In the genomic region with DNA sequence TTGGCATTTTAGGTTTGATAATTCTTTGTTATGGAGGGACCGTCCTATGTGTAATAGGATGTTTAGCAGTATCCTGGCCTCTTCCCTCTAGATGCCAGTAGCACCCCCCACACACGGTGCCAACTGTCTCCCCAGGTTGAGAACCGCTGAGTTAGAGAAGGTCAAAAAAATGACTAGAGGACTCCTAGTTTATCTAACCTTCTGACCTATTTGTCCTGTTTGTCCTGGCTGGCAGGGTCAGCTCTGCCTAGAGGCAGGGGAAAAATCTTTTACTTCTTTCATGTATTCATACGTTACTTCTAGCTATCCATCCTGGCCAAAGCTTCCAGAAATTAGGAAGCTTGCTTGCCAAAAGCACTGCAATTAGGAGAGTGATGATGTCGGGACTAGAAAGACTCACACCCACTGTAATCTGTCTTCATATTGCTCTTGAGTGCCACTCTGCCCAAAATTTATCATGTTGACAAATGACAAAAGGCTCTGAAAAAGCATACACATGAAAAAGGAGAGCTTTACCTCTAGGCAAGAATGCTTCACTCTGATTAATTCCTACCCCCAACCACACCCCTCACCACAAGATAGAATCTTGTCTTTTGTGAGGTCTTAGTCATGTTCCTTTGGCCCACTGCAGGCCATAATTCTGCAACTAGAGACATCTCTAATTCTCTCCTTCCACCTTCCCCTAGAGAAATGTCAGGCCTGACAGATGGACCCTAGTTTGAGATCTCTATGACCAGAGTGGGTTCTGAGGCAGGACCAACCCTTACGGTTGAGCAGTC, we compare ENCODE assay signal across 26 cellular contexts. TPM values are rescaled to one million over a fixed set of nuclear protein-coding genes. Genes with fewer than 3 reads are reported as not detected.
A peak's percentile ranks its signal among the peaks of the same experiment; 100 is the strongest.
DNase-seq lines count a peak whose midpoint lies in the region; ATAC-seq, FAIRE-seq and TF ChIP-seq lines count a peak whose summit lies in the region.
"Had no signal": no experiment of that assay in that cellular context is flagged by ENCODE, and none has a peak within 500 bp of the region (broad histone marks: within the 10 kb centered on the region; RNA-seq: fewer than 3 reads in every experiment).

No MANE protein-coding gene starts in this region.

- H3K27me3 ChIP-seq in PC-9 (ENCODE audit: insufficient read depth, low read depth) (no peaks in the 10 kb centered on the region), small intestine (ENCODE audit: control insufficient read depth in 2 of 2, insufficient read depth in 2 of 2, low read length in 2 of 2) (no peaks in the 10 kb centered on the region)
- H3K27me3 ChIP-seq: SJSA1, uterus had no signal

- H3K9me2 ChIP-seq in PC-9 (ENCODE audit: insufficient read depth), result no peaks in the 10 kb centered on the region

- H3K27ac Mint-ChIP-seq in activated T-cell treated with anti-CD3 and anti-CD28 coated beads, Interleukin-2, amount 50 U/mL, for 72 hours, result no peak overlapping the region

- no peaks in the 10 kb centered on the region for H4K20me1 ChIP-seq in PC-9 (ENCODE audit: insufficient read depth)

- CTCF ChIA-PET in PC-9 (lab: Charles Lee), result interaction anchor here (0.8 kb wide), 1 partner anchor 9 kb away, joined by 4 read pairs; no protein-coding TSS in a partner anchor

- TF ChIP-seq CTCF in PC-9 (conservative IDR thresholded peaks at IDR 0.05), result no peak

- H3K4me3 ChIP-seq in PC-9, result no peak overlapping the region
- H3K4me3 ChIP-seq in small intestine (ENCODE audit: low read depth in 1 of 2, low read length in 2 of 2), result no peak overlapping the region
- H3K4me3 ChIP-seq: SJSA1, uterus had no signal

- H3F3A ChIP-seq in PC-9 (ENCODE audit: insufficient read depth, low read depth), result peaks cover 14% of the 10 kb centered on the region; the same call in 1 of the 2 replicates

- H3K36me3 ChIP-seq in PC-9 (ENCODE audit: low read depth) (no peaks in the 10 kb centered on the region), small intestine (ENCODE audit: control insufficient read depth in 2 of 2, insufficient read depth in 2 of 2, low read length in 2 of 2) (no peaks in the 10 kb centered on the region)
- H3K36me3 ChIP-seq: SJSA1, uterus had no signal

- intact Hi-C loops in PC-9 (cut with micrococcal nuclease; ENCODE audit: unreplicated experiment), result no loop called here

- H3K27ac ChIP-seq in PC-9, result no peak overlapping the region
- no peak overlapping the region for H3K27ac ChIP-seq in small intestine (ENCODE audit: low read depth in 1 of 2, low read length in 1 of 2)
- H3K27ac ChIP-seq: C4-2B, SJSA1, uterus had no signal

- no peaks in the 10 kb centered on the region for H3K36me3 Mint-ChIP-seq in activated T-cell treated with anti-CD3 and anti-CD28 coated beads, Interleukin-2, amount 50 U/mL, for 72 hours (ENCODE audit: insufficient read depth in 2 of 2)
- H3K36me3 Mint-ChIP-seq: naive B cell had no signal

- H3K4me1 ChIP-seq in PC-9 (replicated peaks; ENCODE audit: insufficient read depth) (peaks cover 13% of the 10 kb centered on the region), small intestine (ENCODE audit: control insufficient read depth in 2 of 2, insufficient read depth in 1 of 2, low read depth in 1 of 2, low read length in 1 of 2) (no peaks in the 10 kb centered on the region)
- H3K4me1 ChIP-seq: SJSA1, uterus had no signal

- H3K27me3 Mint-ChIP-seq in activated T-cell treated with anti-CD3 and anti-CD28 coated beads, Interleukin-2, amount 50 U/mL, for 72 hours (ENCODE audit: low read depth), result peaks cover 16% of the 10 kb centered on the region
- H3K27me3 Mint-ChIP-seq: naive B cell had no signal

- 0 out of 2 replicates have a peak overlapping the region, but pooled peaks have one; percentile 11 for H3K4me2 ChIP-seq in PC-9

- H2AFZ ChIP-seq in PC-9, result no peak overlapping the region

- peaks cover 22% of the 10 kb centered on the region for H3K4me1 Mint-ChIP-seq in activated T-cell treated with anti-CD3 and anti-CD28 coated beads, Interleukin-2, amount 50 U/mL, for 72 hours (ENCODE audit: low read depth)

- no peak for FAIRE-seq in small intestine (lab: Jason Lieb, UNC)
- FAIRE-seq: bronchial epithelial cell, colon, RCC 7860 had no signal

- 76 to 81% (median 80%) methylated on average over 6 of the region's 6 CpGs for WGBS in small intestine, 3 donors

- POLR2A ChIA-PET in PC-9 (lab: Charles Lee; ENCODE audit: unreplicated experiment), result interaction anchor here (0.6 to 0.7 kb wide), 3 partner anchors 9 to 47 kb away, joined by 3 read pairs; no protein-coding TSS in a partner anchor

- peak; percentile 97 to 99 for ATAC-seq in activated T-cell treated with anti-CD3 and anti-CD28 coated beads, Interleukin-2, amount 50 U/mL, for 72 hours (replicated peaks in 1 of 2)
- ATAC-seq: left cardiac atrium had no signal

- H3K9me3 ChIP-seq in PC-9 (ENCODE audit: insufficient read depth, low read depth), result no peaks in the 10 kb centered on the region
- H3K9me3 ChIP-seq in small intestine (ENCODE audit: control insufficient read depth, low read depth), result no peaks in the 10 kb centered on the region
- H3K9me3 ChIP-seq: SJSA1, uterus had no signal

- no peaks in the 10 kb centered on the region for H3K9me3 Mint-ChIP-seq in activated T-cell treated with anti-CD3 and anti-CD28 coated beads, Interleukin-2, amount 50 U/mL, for 72 hours
- H3K9me3 Mint-ChIP-seq: naive B cell had no signal

- BruUV-seq in PC-9 (replicated peaks; lab: Mats Ljungman, UMichigan), result no TSS peak

- H3K4me3 Mint-ChIP-seq in activated T-cell treated with anti-CD3 and anti-CD28 coated beads, Interleukin-2, amount 50 U/mL, for 72 hours, result peak overlapping the region; percentile 34 to 58
- H3K4me3 Mint-ChIP-seq: naive B cell had no signal

- peak; percentile 23 to 28 for DNase-seq in activated T-cell treated with anti-CD3 and anti-CD28 coated beads, Interleukin-2, amount 50 U/mL, for 72 hours
- DNase-seq in activated T-cell treated with anti-CD3 and anti-CD28 coated beads, Interleukin-2, amount 50 U/mL, for 48 hours, result no peak
- DNase-seq in PC-9, result no peak
- DNase-seq in left kidney (ENCODE audit: low read depth, low spot score), result peak; percentile 14
- DNase-seq in small intestine, result no peak
- no peak for DNase-seq in NCI-H187 treated with DMSO at 0.1 percent for 48 hours (lab: John Stamatoyannopoulos, UW)
- no peak for DNase-seq in NCI-H146 treated with DMSO at 0.1 percent for 48 hours (lab: John Stamatoyannopoulos, UW; ENCODE audit: unreplicated experiment)
- DNase-seq: activated CD4-positive, alpha-beta T cell treated with anti-CD3 and anti-CD28 coated beads, Interleukin-2, amount 50 U/mL, for 1 hour; activated CD8-positive, alpha-beta memory T cell treated with anti-CD3 and anti-CD28 coated beads, Interleukin-2, amount 50 U/mL, for 4 hours; activated naive CD4-positive, alpha-beta T cell; Calu3; effector CD8-positive, alpha-beta T cell; head of caudate nucleus; IMR-90; left cardiac atrium; naive B cell; NCI-H524; occipital lobe; T-helper 1 cell; uterus had no signal

- H3K79me2 ChIP-seq in PC-9 (ENCODE audit: low read depth), result no peaks in the 10 kb centered on the region

RNA-seq across cellular contexts. Expression of gene AKR1A1, which starts 14.4 kb away (rescaled TPM):
- total RNA-seq in activated T-cell treated with anti-CD3 and anti-CD28 coated beads, Interleukin-2, amount 50 U/mL, for 72 hours, result 100 to 1,000 TPM; 155 to 178 TPM
- total RNA-seq in PC-9 (2021), result 202 and 277 TPM in 2 replicates
- 100 to 1,000 TPM; 241 to 636 (median 364) TPM for polyA plus RNA-seq in small intestine

RNA-seq across cellular contexts. Expression of gene PRDX1, which starts 14.5 kb away (rescaled TPM):
- 100 to 1,000 TPM; 128 to 146 TPM for total RNA-seq in activated T-cell treated with anti-CD3 and anti-CD28 coated beads, Interleukin-2, amount 50 U/mL, for 72 hours
- 1,455 and 1,838 TPM in 2 replicates for total RNA-seq in PC-9 (2021)
- polyA plus RNA-seq in small intestine, result 1,000 to 10,000 TPM in 1 of 3 donors, 100 to 1,000 TPM in 2; 677 to 1,200 (median 884) TPM

RNA-seq across cellular contexts. Expression of gene MMACHC, which starts 36.1 kb away (rescaled TPM):
- 1 to 10 TPM; 3.4 to 4.7 TPM for total RNA-seq in activated T-cell treated with anti-CD3 and anti-CD28 coated beads, Interleukin-2, amount 50 U/mL, for 72 hours
- total RNA-seq in PC-9 (2021), result 3.0 and 7.3 TPM in 2 replicates
- polyA plus RNA-seq in small intestine, result 1 to 10 TPM; 1.3 to 8.8 (median 1.6) TPM

RNA-seq across cellular contexts. Expression of gene CCDC163, which starts 36.3 kb away (rescaled TPM):
- total RNA-seq in activated T-cell treated with anti-CD3 and anti-CD28 coated beads, Interleukin-2, amount 50 U/mL, for 72 hours, result 10 to 100 TPM; 15.2 to 15.5 TPM
- total RNA-seq in PC-9 (2021), result 4.2 and 4.4 TPM in 2 replicates
- polyA plus RNA-seq in small intestine, result 1 to 10 TPM in 2 of 3 donors, under 1 TPM in 1; 0.67 to 4.8 (median 1.6) TPM
- total RNA-seq: occipital lobe, skeletal muscle tissue had no signal

RNA-seq across cellular contexts. Expression of gene TESK2, which starts 45.2 kb away (rescaled TPM):
- 1 to 10 TPM; 5.9 to 8.8 TPM for total RNA-seq in activated T-cell treated with anti-CD3 and anti-CD28 coated beads, Interleukin-2, amount 50 U/mL, for 72 hours
- total RNA-seq in PC-9 (2021), result 13.8 and 17.5 TPM in 2 replicates
- 10 to 100 TPM in 2 of 3 donors, 1 to 10 TPM in 1; 5.5 to 22.1 (median 12.7) TPM for polyA plus RNA-seq in small intestine

Comparison
In these comparisons a context has a peak if more than half of its experiments do, and no peak if none do; other contexts are left out.
1. DNase-seq: peak in activated T-cell treated with anti-CD3 and anti-CD28 coated beads, Interleukin-2, amount 50 U/mL, for 72 hours (2 of 2) and left kidney (single experiment); none in activated T-cell treated with anti-CD3 and anti-CD28 coated beads, Interleukin-2, amount 50 U/mL, for 48 hours (0 of 2), PC-9 (0 of 2), small intestine (single experiment), NCI-H187 treated with DMSO at 0.1 percent for 48 hours (single experiment) and NCI-H146 treated with DMSO at 0.1 percent for 48 hours (single experiment).